In genomic region chr11:119671561-119672015, GRCh38 we compare ENCODE assay signal across 12 cellular contexts. TPM values are rescaled to one million over a fixed set of nuclear protein-coding genes. Genes with fewer than 3 reads are reported as not detected.
DNase-seq lines count a peak whose midpoint lies in the region; ATAC-seq, FAIRE-seq and TF ChIP-seq lines count a peak whose summit lies in the region.
"Had no signal": no experiment of that assay in that cellular context is flagged by ENCODE, and none has a peak within 500 bp of the region (broad histone marks: within the 10 kb centered on the region; RNA-seq: fewer than 3 reads in every experiment).

No MANE protein-coding gene starts in this region.

- H3K27ac Mint-ChIP-seq in endothelial cell (ENCODE audit: unreplicated experiment): no peak overlapping the region

- H3K27me3 ChIP-seq in MG63 (no peaks in the 10 kb centered on the region), bronchial epithelial cell (ENCODE audit: control insufficient read depth, insufficient read depth, low read length) (no peaks in the 10 kb centered on the region)
- H3K27me3 ChIP-seq: breast epithelium had no signal

- H3K4me3 Mint-ChIP-seq in endothelial cell (ENCODE audit: unreplicated experiment): no peak overlapping the region

- H3K36me3 Mint-ChIP-seq in endothelial cell (ENCODE audit: low read depth, unreplicated experiment): peaks cover 13% of the 10 kb centered on the region

- peaks cover 9% of the 10 kb centered on the region for H3K27me3 Mint-ChIP-seq in endothelial cell (ENCODE audit: unreplicated experiment)

- H3K36me3 ChIP-seq in MG63 (no peaks in the 10 kb centered on the region; the same call in 1 of the 2 replicates), bronchial epithelial cell (ENCODE audit: control insufficient read depth, insufficient read depth, low read length) (peaks cover 60% of the 10 kb centered on the region)
- H3K36me3 ChIP-seq: breast epithelium had no signal

- H3K4me3 ChIP-seq in MG63 (no peak overlapping the region), bronchial epithelial cell (ENCODE audit: low read depth, low read length) (no peak overlapping the region), skeletal muscle cell (ENCODE audit: low read depth, low read length) (no peak overlapping the region)
- H3K4me3 ChIP-seq: breast epithelium, HAP-1 had no signal

- no peak for FAIRE-seq in bronchial epithelial cell (lab: Jason Lieb, UNC)
- FAIRE-seq in urothelium cell line (lab: Jason Lieb, UNC): no peak

- DNase-seq in MG63 (peak; percentile 27), bronchial epithelial cell (ENCODE audit: low read depth) (peak; percentile 56), hepatic stellate cell (ENCODE audit: low spot score) (peak; percentile 69), skeletal muscle cell (ENCODE audit: low read depth) (peak; percentile 54), urothelium cell line (ENCODE audit: low spot score) (no peak), endothelial cell (ENCODE audit: low spot score) (no peak), omental fat pad (ENCODE audit: low spot score) (no peak), islet precursor cell (no peak)
- DNase-seq: NCI-H2107, T-helper 1 cell had no signal

- H3K9me3 ChIP-seq in MG63: no peaks in the 10 kb centered on the region
- H3K9me3 ChIP-seq: breast epithelium, HAP-1 had no signal

- H3K4me1 Mint-ChIP-seq in endothelial cell (ENCODE audit: unreplicated experiment): peaks cover 8% of the 10 kb centered on the region

- H3K9me3 Mint-ChIP-seq in endothelial cell (ENCODE audit: unreplicated experiment): no peaks in the 10 kb centered on the region

- no peak for TF ChIP-seq CTCF in bronchial epithelial cell (IDR thresholded peaks at IDR 0.05; ENCODE audit: insufficient read depth, low read length, severe bottlenecking)
- TF ChIP-seq CTCF in endothelial cell (IDR thresholded peaks at IDR 0.05; ENCODE audit: unreplicated experiment): no peak
- TF ChIP-seq CTCF in omental fat pad (IDR thresholded peaks at IDR 0.05): no peak

- ATAC-seq in omental fat pad (ENCODE audit: low FRiP score): no peak

RNA-seq across cellular contexts. Expression of gene NECTIN1, which starts 57.4 kb away (rescaled TPM):
- 2.2 and 5.3 TPM in 2 replicates for total RNA-seq in MG63 (2014; rRNA removed; shearing (Covaris generic); ENCODE audit: low replicate concordance)
- total RNA-seq in bronchial epithelial cell: 85.3 and 161 TPM in 2 replicates
- 17.9 TPM for total RNA-seq in endothelial cell (ENCODE audit: unreplicated experiment)
- total RNA-seq in omental fat pad: 1 to 10 TPM; 2.2 to 4.3 (median 2.5) TPM

Comparison
In these comparisons a context has a peak if more than half of its experiments do, and no peak if none do; other contexts are left out.
1. DNase-seq: peak in MG63 (single experiment), bronchial epithelial cell (single experiment), hepatic stellate cell (single experiment) and skeletal muscle cell (single experiment); none in urothelium cell line (single experiment), endothelial cell (single experiment), omental fat pad (single experiment) and islet precursor cell (single experiment).